Comparison of ENCODE assay signal across 8 cellular contexts in genomic region chr19:45645631-45646344, GRCh38. TPM values are rescaled to one million over a fixed set of nuclear protein-coding genes. Genes with fewer than 3 reads are reported as not detected.
A peak's percentile ranks its signal among the peaks of the same experiment; 100 is the strongest.
DNase-seq lines count a peak whose midpoint lies in the region; ATAC-seq and TF ChIP-seq lines count a peak whose summit lies in the region.

No MANE protein-coding gene starts in this region.

- no peaks in the 10 kb centered on the region for H3K9me3 ChIP-seq in HUES64 (ENCODE audit: insufficient read depth, low read depth, low read length)
- no peaks in the 10 kb centered on the region for H3K9me3 ChIP-seq in stomach

- H3K9ac ChIP-seq in HUES64 (ENCODE audit: low read depth, low read length): no peak overlapping the region

- TF ChIP-seq CTCF in nephron (IDR thresholded peaks at IDR 0.05; ENCODE audit: unreplicated experiment in 3 of 3) (no peak), stomach (IDR thresholded peaks at IDR 0.05) (no peak)

- no peaks in the 10 kb centered on the region for H3K36me3 ChIP-seq in HUES64 (ENCODE audit: insufficient read depth, low read length)
- H3K36me3 ChIP-seq in stomach: no peaks in the 10 kb centered on the region

- H3K27ac ChIP-seq in HUES64 (ENCODE audit: low read depth, low read length): no peak overlapping the region
- H3K27ac ChIP-seq in stomach: peak overlapping the region in 4 of 5 donors; percentile 9 to 53 (median 30)

- DNase-seq in RKO (ENCODE audit: low spot score) (peak; percentile 39), fibroblast of the conjunctiva (ENCODE audit: low read depth) (peak; percentile 66), stomach (peak; percentile 88), 8988T (no peak)
- peak; percentile 64 for DNase-seq in activated T-helper 9 cell treated with anti-CD3 and anti-CD28 coated beads, Interleukin-2, amount 50 U/mL, for 16 hours (ENCODE audit: low read depth)

- peaks cover 7% of the 10 kb centered on the region for H3K4me1 ChIP-seq in HUES64 (ENCODE audit: insufficient read depth, low read length)
- H3K4me1 ChIP-seq in stomach: peaks cover 33 to 48% (median 43%) of the 10 kb centered on the region in 4 donors

- peak overlapping the region in 1 of 3 experiments; percentile 77 for H3K27ac Mint-ChIP-seq in nephron

- peak; percentile 34 for ATAC-seq in GM18498 (IDR thresholded peaks at IDR 0.05; ENCODE audit: unreplicated experiment)

- intact Hi-C loops in stomach (cut with DNase I; ENCODE audit: low total_unique reads): loop anchor here (10.0 kb wide), 1 partner anchor 121 kb away; no protein-coding TSS in a partner anchor

- peak overlapping the region; percentile 50 for H3K4me3 ChIP-seq in HUES64 (ENCODE audit: low read length)
- peak overlapping the region; percentile 33 to 52 (median 46) for H3K4me3 ChIP-seq in stomach

- peak overlapping the region; percentile 87 to 90 (median 88) for H3K4me3 Mint-ChIP-seq in nephron

- no peaks in the 10 kb centered on the region for H3K36me3 Mint-ChIP-seq in nephron (ENCODE audit: low read depth)

- H3K4me1 Mint-ChIP-seq in nephron: peaks cover 23% of the 10 kb centered on the region

- no peaks in the 10 kb centered on the region for H3K9me3 Mint-ChIP-seq in nephron

- H3K27me3 Mint-ChIP-seq in nephron (ENCODE audit: low read depth): peaks cover 35% of the 10 kb centered on the region

- H3K27me3 ChIP-seq in HUES64 (ENCODE audit: insufficient read depth, low read length) (no peaks in the 10 kb centered on the region), stomach (peaks cover 3 to 48% (median 4%) of the 10 kb centered on the region in 3 donors)

- 27% methylated on average over 24 of the region's 27 CpGs for WGBS in HUES64
- 1 to 2% (median 2%) methylated on average over 25 to 27 of the region's 27 CpGs for WGBS in stomach, 5 donors

- no peak for TF ChIP-seq EP300 in stomach (IDR thresholded peaks at IDR 0.05)

- TF ChIP-seq POLR2A in stomach (IDR thresholded peaks at IDR 0.05): no peak

RNA-seq across cellular contexts. Expression of gene EML2, which starts 6.6 kb away (rescaled TPM):
- 9.3 TPM for polyA plus RNA-seq in HUES64 (2013, experiment 1 of 2)
- polyA plus RNA-seq in HUES64 (2013, experiment 2 of 2): 15.7 TPM
- 100 to 1,000 TPM in 2 of 5 donors, 10 to 100 TPM in 3; 17.8 to 387 (median 33.8) TPM for total RNA-seq in stomach
- polyA plus RNA-seq in stomach: 10 to 100 TPM; 28.6 to 53.0 (median 31.8) TPM

RNA-seq across cellular contexts. Expression of gene GIPR, which starts 22.2 kb away (rescaled TPM):
- polyA plus RNA-seq in HUES64 (2013, experiment 1 of 2): 0.15 TPM
- polyA plus RNA-seq in HUES64 (2013, experiment 2 of 2): 0.32 TPM
- 10 to 100 TPM in 3 of 5 donors, 1 to 10 TPM in 2; 5.1 to 44.9 (median 11.9) TPM for total RNA-seq in stomach
- 1 to 10 TPM; 1.9 to 2.4 (median 2.1) TPM for polyA plus RNA-seq in stomach

RNA-seq across cellular contexts. Expression of gene GPR4, which starts 43.8 kb away (rescaled TPM):
- 0.35 TPM for polyA plus RNA-seq in HUES64 (2013, experiment 1 of 2)
- polyA plus RNA-seq in HUES64 (2013, experiment 2 of 2): 0.25 TPM
- total RNA-seq in stomach: 1 to 10 TPM; 1.3 to 5.8 (median 2.0) TPM
- polyA plus RNA-seq in stomach: 1 to 10 TPM in 2 of 3 donors, under 1 TPM in 1; 0.60 to 3.2 (median 2.9) TPM

RNA-seq across cellular contexts. Expression of gene SNRPD2, which starts 46.0 kb away (rescaled TPM):
- polyA plus RNA-seq in HUES64 (2013, experiment 1 of 2): 496 TPM
- 551 TPM for polyA plus RNA-seq in HUES64 (2013, experiment 2 of 2)
- 100 to 1,000 TPM in 3 of 5 donors, 10 to 100 TPM in 2; 79.9 to 217 (median 127) TPM for total RNA-seq in stomach
- 100 to 1,000 TPM; 378 to 511 (median 467) TPM for polyA plus RNA-seq in stomach

RNA-seq across cellular contexts. Expression of gene QPCTL, which starts 46.7 kb away (rescaled TPM):
- 12.6 TPM for polyA plus RNA-seq in HUES64 (2013, experiment 1 of 2)
- polyA plus RNA-seq in HUES64 (2013, experiment 2 of 2): 17.4 TPM
- total RNA-seq in stomach: 10 to 100 TPM in 2 of 5 donors, 1 to 10 TPM in 3; 5.8 to 33.6 (median 7.6) TPM
- 1 to 10 TPM; 1.7 to 7.0 (median 4.2) TPM for polyA plus RNA-seq in stomach
